ENCODE assay signal across 10 cellular contexts in the genomic region with DNA sequence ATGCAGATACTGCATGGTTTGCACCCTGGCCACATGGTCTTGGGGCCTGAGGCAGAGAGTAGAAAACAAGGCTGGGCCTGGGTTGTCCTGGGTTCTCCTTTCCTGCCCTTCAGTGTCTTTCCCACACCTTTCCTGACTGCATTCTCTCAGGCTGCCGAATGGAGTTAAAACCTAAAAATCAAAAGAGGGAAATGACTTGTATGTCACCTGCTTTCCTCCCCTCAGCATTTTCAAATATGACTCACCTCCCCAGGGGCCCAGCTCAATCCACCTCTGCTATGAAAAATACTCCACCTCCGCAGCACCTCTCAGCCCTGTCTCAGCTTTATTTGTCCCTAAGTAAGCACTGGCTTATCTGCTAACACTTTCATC.
DNase-seq lines count a peak whose midpoint lies in the region; ATAC-seq, FAIRE-seq and TF ChIP-seq lines count a peak whose summit lies in the region.
"Had no signal": no experiment of that assay in that cellular context is flagged by ENCODE, and none has a peak within 500 bp of the region (broad histone marks: within the 10 kb centered on the region; RNA-seq: fewer than 3 reads in every experiment).

No MANE protein-coding gene starts in this region.

- H3K27me3 ChIP-seq in HepG2 (ENCODE audit: control insufficient read depth in 1 of 2, insufficient read depth in 2 of 2, low read length in 2 of 2): no peaks in the 10 kb centered on the region; a peak in 1 of 5 replicates

- no peak overlapping the region for H3K4me3 Mint-ChIP-seq in stimulated activated naive CD8-positive, alpha-beta T cell treated with anti-CD3 and anti-CD28 coated beads, Interleukin-15, amount 100 ng/mL, for 72 hours
- H3K4me3 Mint-ChIP-seq in activated CD8-positive, alpha-beta T cell treated with anti-CD3 and anti-CD28 coated beads for 36 hours: no peak overlapping the region

- H3K27me3 Mint-ChIP-seq in stimulated activated naive CD8-positive, alpha-beta T cell treated with anti-CD3 and anti-CD28 coated beads, Interleukin-15, amount 100 ng/mL, for 72 hours: peaks cover 29% of the 10 kb centered on the region
- H3K27me3 Mint-ChIP-seq in activated CD8-positive, alpha-beta T cell treated with anti-CD3 and anti-CD28 coated beads for 36 hours: peaks cover 8% of the 10 kb centered on the region

- POLR2A ChIA-PET in HepG2 (lab: Yijun Ruan, JAX): no interaction called here
- POLR2A ChIA-PET in activated CD8-positive, alpha-beta T cell treated with anti-CD3 and anti-CD28 coated beads for 36 hours (lab: Charles Lee): no interaction called here

- H3K27ac Mint-ChIP-seq in stimulated activated naive CD8-positive, alpha-beta T cell treated with anti-CD3 and anti-CD28 coated beads, Interleukin-15, amount 100 ng/mL, for 72 hours: no peak overlapping the region
- H3K27ac Mint-ChIP-seq in activated CD8-positive, alpha-beta T cell treated with anti-CD3 and anti-CD28 coated beads for 36 hours: no peak overlapping the region

- H3K9me3 ChIP-seq in HepG2 (ENCODE audit: low read length): no peaks in the 10 kb centered on the region

- FAIRE-seq in HepG2 (lab: Jason Lieb, UNC): no peak

- no peak for DNase-seq in stimulated activated naive CD8-positive, alpha-beta T cell treated with anti-CD3 and anti-CD28 coated beads, Interleukin-15, amount 100 ng/mL, for 72 hours
- DNase-seq in stimulated activated naive CD8-positive, alpha-beta T cell treated with anti-CD3 and anti-CD28 coated beads, Interleukin-15, Interleukin-2, amounts not matched to agents 100 U/mL and 50 U/mL, for 24 hours: no peak
- peak; percentile 64 for DNase-seq in NCI-H146 (lab: John Stamatoyannopoulos, UW)
- DNase-seq in HepG2 (ENCODE audit: low spot score): no peak
- DNase-seq in activated CD8-positive, alpha-beta T cell treated with anti-CD3 and anti-CD28 coated beads for 36 hours: no peak
- no peak for DNase-seq in NCI-H1105 (lab: John Stamatoyannopoulos, UW)
- DNase-seq in amniotic stem cell (lab: John Stamatoyannopoulos, UW): no peak

- no peak for TF ChIP-seq RAD21 in HepG2 (CRISPR knock-in tag; IDR thresholded peaks at IDR 0.05)

- no TSS peak for BruUV-seq in HepG2 (replicated peaks; lab: Mats Ljungman, UMichigan)

- no peak overlapping the region for H3K4me3 ChIP-seq in HepG2 (replicated peaks in 1 of 3; ENCODE audit: insufficient read depth in 1 of 3, low read depth in 2 of 3, low read length in 3 of 3)
- H3K4me3 ChIP-seq: lung had no signal

- TF ChIP-seq EP300 in HepG2 (IDR thresholded peaks at IDR 0.05; ENCODE audit: low read depth in 2 of 2, low read length in 2 of 2) (no peak), HepG2 (CRISPR knock-in tag; IDR thresholded peaks at IDR 0.05; ENCODE audit: borderline replicate concordance) (no peak)

- no peaks in the 10 kb centered on the region for H4K20me1 ChIP-seq in HepG2 (ENCODE audit: insufficient read depth, low read length)

- in situ Hi-C loops in HepG2 (cut with HindIII; ENCODE audit: extremely low pct_ligation_motif_present, low pct_unique_long_range_greater_than_20kb): loop anchor here (25.0 kb wide), 2 partner anchors 107 to 543 kb away; no protein-coding TSS in a partner anchor

- WGBS in HepG2 (ENCODE audit: low lambda C conversion rate): 3% methylated on average over 2 of the region's 2 CpGs

- H3K27ac ChIP-seq in HepG2 (ENCODE audit: extremely low read length, insufficient read depth, low read length): no peak overlapping the region

- H3K4me1 ChIP-seq in HepG2 (ENCODE audit: insufficient read depth, low read length): no peaks in the 10 kb centered on the region

- H2AFZ ChIP-seq in HepG2 (ENCODE audit: low read length): no peak overlapping the region

- TF ChIP-seq POLR2A in HepG2 (IDR thresholded peaks at IDR 0.05; ENCODE audit: insufficient read depth in 1 of 2, low read depth in 2 of 2, low read length in 2 of 2): no peak

- no peaks in the 10 kb centered on the region for H3K36me3 ChIP-seq in HepG2 (replicated peaks in 1 of 2; ENCODE audit: control insufficient read depth in 1 of 2, insufficient read depth in 2 of 2, low read length in 2 of 2)

- H3K79me2 ChIP-seq in HepG2 (ENCODE audit: insufficient read depth, low read length): no peaks in the 10 kb centered on the region

- no peak overlapping the region for H3K9ac ChIP-seq in HepG2 (ENCODE audit: insufficient read depth, low read depth, low read length)

- CTCF ChIA-PET in HepG2 (lab: Yijun Ruan, JAX; ENCODE audit: low intra/inter-chr PET ratio, low total read pairs): no interaction called here
- CTCF ChIA-PET in activated CD8-positive, alpha-beta T cell treated with anti-CD3 and anti-CD28 coated beads for 36 hours (lab: Charles Lee): no interaction called here

- no peak overlapping the region for H3K4me2 ChIP-seq in HepG2 (ENCODE audit: low read depth, low read length)

- intact Hi-C loops in HepG2 (cut with micrococcal nuclease; ENCODE audit: unreplicated experiment): no loop called here
- intact Hi-C loops in activated CD8-positive, alpha-beta T cell treated with anti-CD3 and anti-CD28 coated beads for 36 hours (cut with micrococcal nuclease): no loop called here

- H3K4me1 Mint-ChIP-seq in stimulated activated naive CD8-positive, alpha-beta T cell treated with anti-CD3 and anti-CD28 coated beads, Interleukin-15, amount 100 ng/mL, for 72 hours: no peaks in the 10 kb centered on the region
- no peaks in the 10 kb centered on the region for H3K4me1 Mint-ChIP-seq in activated CD8-positive, alpha-beta T cell treated with anti-CD3 and anti-CD28 coated beads for 36 hours (ENCODE audit: low read depth)

- no peak for TF ChIP-seq CTCF in HepG2 (CRISPR knock-in tag; IDR thresholded peaks at IDR 0.05)
- TF ChIP-seq CTCF in activated CD8-positive, alpha-beta T cell treated with anti-CD3 and anti-CD28 coated beads for 36 hours (IDR thresholded peaks at IDR 0.05): no peak

- H3K9me3 Mint-ChIP-seq in stimulated activated naive CD8-positive, alpha-beta T cell treated with anti-CD3 and anti-CD28 coated beads, Interleukin-15, amount 100 ng/mL, for 72 hours: no peaks in the 10 kb centered on the region
- no peaks in the 10 kb centered on the region for H3K9me3 Mint-ChIP-seq in activated CD8-positive, alpha-beta T cell treated with anti-CD3 and anti-CD28 coated beads for 36 hours

- no peaks in the 10 kb centered on the region for H3K36me3 Mint-ChIP-seq in activated CD8-positive, alpha-beta T cell treated with anti-CD3 and anti-CD28 coated beads for 36 hours (ENCODE audit: low read depth)

- peak; percentile 15 for ATAC-seq in stimulated activated naive CD8-positive, alpha-beta T cell treated with anti-CD3 and anti-CD28 coated beads, Interleukin-15, amount 100 ng/mL, for 72 hours
- no peak for ATAC-seq in stimulated activated naive CD8-positive, alpha-beta T cell treated with anti-CD3 and anti-CD28 coated beads, Interleukin-15, Interleukin-2, amounts not matched to agents 100 U/mL and 50 U/mL, for 24 hours
- ATAC-seq in HG02852 (IDR thresholded peaks at IDR 0.05; ENCODE audit: unreplicated experiment): peak; percentile 90
- no peak for ATAC-seq in HepG2
- ATAC-seq in activated CD8-positive, alpha-beta T cell treated with anti-CD3 and anti-CD28 coated beads for 36 hours: no peak
- ATAC-seq: esophagus mucosa had no signal

TF ChIP-seq in HepG2, 621 proteins besides CTCF, POLR2A, EP300 and RAD21 (continues in another document):
- TF ChIP-seq, protein P1, sequence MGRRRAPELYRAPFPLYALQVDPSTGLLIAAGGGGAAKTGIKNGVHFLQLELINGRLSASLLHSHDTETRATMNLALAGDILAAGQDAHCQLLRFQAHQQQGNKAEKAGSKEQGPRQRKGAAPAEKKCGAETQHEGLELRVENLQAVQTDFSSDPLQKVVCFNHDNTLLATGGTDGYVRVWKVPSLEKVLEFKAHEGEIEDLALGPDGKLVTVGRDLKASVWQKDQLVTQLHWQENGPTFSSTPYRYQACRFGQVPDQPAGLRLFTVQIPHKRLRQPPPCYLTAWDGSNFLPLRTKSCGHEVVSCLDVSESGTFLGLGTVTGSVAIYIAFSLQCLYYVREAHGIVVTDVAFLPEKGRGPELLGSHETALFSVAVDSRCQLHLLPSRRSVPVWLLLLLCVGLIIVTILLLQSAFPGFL (CRISPR knock-in tag; IDR thresholded peaks at IDR 0.05): no peak
- TF ChIP-seq IKZF4 (CRISPR knock-in tag; IDR thresholded peaks at IDR 0.05; ENCODE audit: borderline replicate concordance, low read depth, not compliant biosample characterization): no peak
- no peak for TF ChIP-seq ZNF230 (CRISPR knock-in tag; IDR thresholded peaks at IDR 0.05)
- no peak for TF ChIP-seq KLF6 (CRISPR knock-in tag; IDR thresholded peaks at IDR 0.05)
- no peak for TF ChIP-seq ATF7-NPFF (CRISPR knock-in tag; IDR thresholded peaks at IDR 0.05; ENCODE audit: low read depth)
- no peak for TF ChIP-seq PLRG1 (conservative IDR thresholded peaks at IDR 0.05)
- no peak for TF ChIP-seq ZNF10 (CRISPR knock-in tag; IDR thresholded peaks at IDR 0.05; ENCODE audit: borderline replicate concordance, low read depth)
- TF ChIP-seq ZNF652 (CRISPR knock-in tag; IDR thresholded peaks at IDR 0.05; ENCODE audit: borderline replicate concordance, low read depth): no peak
- no peak for TF ChIP-seq ZNF264 (CRISPR knock-in tag; IDR thresholded peaks at IDR 0.05)
- no peak for TF ChIP-seq NONO (IDR thresholded peaks at IDR 0.05)
- no peak for TF ChIP-seq NONO (CRISPR knock-in tag; conservative IDR thresholded peaks at IDR 0.05)
- TF ChIP-seq ZBTB3 (CRISPR knock-in tag; IDR thresholded peaks at IDR 0.05; ENCODE audit: borderline replicate concordance, low read depth): no peak
- no peak for TF ChIP-seq FIP1L1 (IDR thresholded peaks at IDR 0.05; ENCODE audit: borderline replicate concordance, insufficient read depth, low read depth, low read length)
- TF ChIP-seq ZNF841 (CRISPR knock-in tag; IDR thresholded peaks at IDR 0.05; ENCODE audit: borderline replicate concordance): no peak
- TF ChIP-seq ZFY (CRISPR knock-in tag; IDR thresholded peaks at IDR 0.05): no peak

Comparison
In these comparisons a context has a peak if more than half of its experiments do, and no peak if none do; other contexts are left out.
1. ATAC-seq: peak in stimulated activated naive CD8-positive, alpha-beta T cell treated with anti-CD3 and anti-CD28 coated beads, Interleukin-15, amount 100 ng/mL, for 72 hours (single experiment) and HG02852 (single experiment); none in stimulated activated naive CD8-positive, alpha-beta T cell treated with anti-CD3 and anti-CD28 coated beads, Interleukin-15, Interleukin-2, amounts not matched to agents 100 U/mL and 50 U/mL, for 24 hours (single experiment), HepG2 (single experiment) and activated CD8-positive, alpha-beta T cell treated with anti-CD3 and anti-CD28 coated beads for 36 hours (single experiment).